ENCODE assay signal across 15 cellular contexts in genomic region chr4:41600243-41600642, GRCh38.
DNase-seq lines count a peak whose midpoint lies in the region; ATAC-seq and TF ChIP-seq lines count a peak whose summit lies in the region.
"Had no signal": no experiment of that assay in that cellular context is flagged by ENCODE, and none has a peak within 500 bp of the region (broad histone marks: within the 10 kb centered on the region; RNA-seq: fewer than 3 reads in every experiment).

No MANE protein-coding gene starts in this region.

- TF ChIP-seq CTCF in C4-2B (conservative IDR thresholded peaks at IDR 0.05) = no peak
- no peak for TF ChIP-seq CTCF in HEK293 (tag by site-specific recombination; IDR thresholded peaks at IDR 0.05)
- no peak for TF ChIP-seq CTCF in kidney epithelial cell (IDR thresholded peaks at IDR 0.05; ENCODE audit: insufficient read depth, low read length, poor library complexity, severe bottlenecking)

- CTCF ChIA-PET in HEK293 (lab: Yijun Ruan, JAX) = no interaction called here

- H3K4me1 ChIP-seq in HEK293 (ENCODE audit: control insufficient read depth, insufficient read depth, low read length) = peaks cover 4% of the 10 kb centered on the region; the same call in 1 of the 2 replicates
- peaks cover 54% of the 10 kb centered on the region for H3K4me1 ChIP-seq in SJCRH30

- H3K36me3 ChIP-seq in HEK293 (ENCODE audit: control insufficient read depth in 2 of 2, insufficient read depth in 1 of 2, low read length in 2 of 2) (no peaks in the 10 kb centered on the region), SJCRH30 (peaks cover 2% of the 10 kb centered on the region; the same call in 1 of the 2 replicates), kidney epithelial cell (ENCODE audit: control insufficient read depth, insufficient read depth, low read length) (no peaks in the 10 kb centered on the region)

- peak; percentile 79 to 93 for DNase-seq in SJCRH30
- peak; percentile 76 for DNase-seq in kidney epithelial cell (ENCODE audit: low read depth)
- no peak for DNase-seq in effector CD4-positive, alpha-beta T cell
- DNase-seq in NCI-H2196 (lab: John Stamatoyannopoulos, UW; ENCODE audit: unreplicated experiment) = no peak
- DNase-seq: activated CD4-positive, alpha-beta T cell treated with anti-CD3 and anti-CD28 coated beads for 1 hour; activated naive CD8-positive, alpha-beta T cell treated with anti-CD3 and anti-CD28 coated beads, Interleukin-2, amount 50 U/mL, for 24 hours; activated T-cell treated with anti-CD3 and anti-CD28 coated beads, Interleukin-2, amount 50 U/mL, for 1 hour; Karpas-422; T-cell had no signal

- ATAC-seq in HG03135 (IDR thresholded peaks at IDR 0.05; ENCODE audit: unreplicated experiment) = no peak
- no peak for ATAC-seq in activated CD4-positive, CD25-positive, alpha-beta regulatory T cell treated with anti-CD3 and anti-CD28 coated beads, Interleukin-2, amount 50 U/mL, for 24 hours
- ATAC-seq: activated naive CD8-positive, alpha-beta T cell treated with anti-CD3 and anti-CD28 coated beads, Interleukin-2, amount 50 U/mL, for 24 hours; natural killer cell treated with Interleukin-12 subunit alpha and Interleukin-12 subunit beta and Interleukin-15 and Interleukin-18, amount 100 ng/mL, for 72 hours; T-cell had no signal

- H3K9me3 ChIP-seq in HEK293 (ENCODE audit: control insufficient read depth, insufficient read depth, low read depth, low read length) (no peaks in the 10 kb centered on the region), SJCRH30 (replicated peaks) (no peaks in the 10 kb centered on the region)

- H3K27me3 ChIP-seq in SJCRH30 = no peaks in the 10 kb centered on the region
- no peaks in the 10 kb centered on the region for H3K27me3 ChIP-seq in kidney epithelial cell (ENCODE audit: control insufficient read depth, insufficient read depth, low read length)

- H3K27ac ChIP-seq in C4-2B (peak overlapping the region; percentile 81; the same call in 1 of the 2 replicates), HEK293 (ENCODE audit: extremely low read depth, low read depth, low read length) (no peak overlapping the region), SJCRH30 (peak overlapping the region; percentile 90)
- H3K27ac ChIP-seq: skin epidermis had no signal

- POLR2A ChIA-PET in HEK293 (lab: Yijun Ruan, JAX) = no interaction called here

- no peak overlapping the region for H3K4me3 ChIP-seq in HEK293 (ENCODE audit: low read depth, low read length)
- no peak overlapping the region for H3K4me3 ChIP-seq in SJCRH30
- H3K4me3 ChIP-seq in kidney epithelial cell (ENCODE audit: low read depth, low read length) = no peak overlapping the region
- H3K4me3 ChIP-seq: skin epidermis had no signal

TF ChIP-seq in HEK293, 187 proteins besides CTCF, POLR2A, EP300 and RAD21 (continues in another document):
- TF ChIP-seq ZEB2 (tag by site-specific recombination; IDR thresholded peaks at IDR 0.05) = no peak
- TF ChIP-seq ZNF248 (tag by site-specific recombination; IDR thresholded peaks at IDR 0.05) = no peak
- no peak for TF ChIP-seq ZNF530 (tag by site-specific recombination; IDR thresholded peaks at IDR 0.05; ENCODE audit: low read depth)
- no peak for TF ChIP-seq ZNF626 (tag by site-specific recombination; IDR thresholded peaks at IDR 0.05)
- no peak for TF ChIP-seq ZNF335 (tag by site-specific recombination; conservative IDR thresholded peaks at IDR 0.05)
- no peak for TF ChIP-seq GLIS2 (tag by site-specific recombination; IDR thresholded peaks at IDR 0.05)
- no peak for TF ChIP-seq ZNF670 (tag by site-specific recombination; IDR thresholded peaks at IDR 0.05; ENCODE audit: low read depth)
- no peak for TF ChIP-seq ZNF585B (tag by site-specific recombination; IDR thresholded peaks at IDR 0.05)
- no peak for TF ChIP-seq PBX3 (CRISPR knock-in tag; IDR thresholded peaks at IDR 0.05)
- TF ChIP-seq HOXD13 (CRISPR knock-in tag; IDR thresholded peaks at IDR 0.05; ENCODE audit: borderline replicate concordance) = no peak
- no peak for TF ChIP-seq BCL6B (tag by site-specific recombination; IDR thresholded peaks at IDR 0.05)
- TF ChIP-seq ZNF354C (tag by site-specific recombination; IDR thresholded peaks at IDR 0.05; ENCODE audit: borderline replicate concordance, low read depth) = no peak
- no peak for TF ChIP-seq ZSCAN18 (tag by site-specific recombination; IDR thresholded peaks at IDR 0.05)
- TF ChIP-seq ZBTB1 (tag by site-specific recombination; IDR thresholded peaks at IDR 0.05) = no peak
- no peak for TF ChIP-seq ZBTB20 (tag by site-specific recombination; IDR thresholded peaks at IDR 0.05)
- TF ChIP-seq KLF16 (tag by site-specific recombination; IDR thresholded peaks at IDR 0.05) = no peak
- peak; percentile 26; the same call in 1 of the 2 replicates for TF ChIP-seq OSR2 (tag by site-specific recombination; IDR thresholded peaks at IDR 0.05)
- TF ChIP-seq ZBTB44 (tag by site-specific recombination; IDR thresholded peaks at IDR 0.05) = 0 out of 2 replicates have a peak, but pooled peaks have one; percentile 34
- no peak for TF ChIP-seq ZBTB49 (tag by site-specific recombination; IDR thresholded peaks at IDR 0.05; ENCODE audit: low read depth)

Comparison
In these comparisons a context has a peak if more than half of its experiments do, and no peak if none do; other contexts are left out.
1. DNase-seq: peak in SJCRH30 (2 of 2) and kidney epithelial cell (single experiment); none in effector CD4-positive, alpha-beta T cell (single experiment) and NCI-H2196 (single experiment).